In genomic region chr1:2251786-2252185, GRCh38 we compare ENCODE assay signal across 16 cellular contexts. TPM values are rescaled to one million over a fixed set of nuclear protein-coding genes. Genes with fewer than 3 reads are reported as not detected.
DNase-seq lines count a peak whose midpoint lies in the region; ATAC-seq and TF ChIP-seq lines count a peak whose summit lies in the region.
"Had no signal": no experiment of that assay in that cellular context is flagged by ENCODE, and none has a peak within 500 bp of the region (broad histone marks: within the 10 kb centered on the region; RNA-seq: fewer than 3 reads in every experiment).

No MANE protein-coding gene starts in this region.

- TF ChIP-seq CTCF in liver (IDR thresholded peaks at IDR 0.05; ENCODE audit: low read depth, low read length, missing input control) = no peak

- H3K4me1 ChIP-seq in liver (ENCODE audit: control insufficient read depth in 4 of 4, insufficient read depth in 4 of 4, low read length in 3 of 4) = peaks cover 32 to 72% (median 57%) of the 10 kb centered on the region in 4 donors
- H3K4me1 ChIP-seq in thymus (ENCODE audit: control insufficient read depth, insufficient read depth, low read length) = peaks cover 13% of the 10 kb centered on the region

- POLR2A ChIA-PET in activated CD4-positive, alpha-beta memory T cell treated with anti-CD3 and anti-CD28 coated beads for 36 hours (lab: Charles Lee) = no interaction called here
- POLR2A ChIA-PET in activated CD4-positive, alpha-beta memory T cell treated with anti-CD3 and anti-CD28 coated beads, Interleukin-2, amount 10 ng/mL, durations not matched to agents 7 days and 5 days (lab: Charles Lee) = no interaction called here

- no peak for DNase-seq in activated CD4-positive, alpha-beta memory T cell treated with anti-CD3 and anti-CD28 coated beads for 36 hours
- no peak for DNase-seq in activated CD4-positive, alpha-beta memory T cell treated with anti-CD3 and anti-CD28 coated beads, Interleukin-2, amount 10 ng/mL, durations not matched to agents 7 days and 5 days
- no peak for DNase-seq in central memory CD8-positive, alpha-beta T cell (ENCODE audit: low spot score in 2 of 2)
- DNase-seq in NCI-H446 (lab: John Stamatoyannopoulos, UW) (no peak), T-helper 17 cell (no peak)
- DNase-seq: activated effector memory CD4-positive, alpha-beta T cell treated with anti-CD3 and anti-CD28 coated beads, Interleukin-2, amount 50 U/mL, for 16 hours; cortex of kidney; foreskin fibroblast; MG63; NCI-H524; SHP77; stimulated activated CD4-positive, alpha-beta T cell treated with anti-CD3 and anti-CD28 coated beads, Interleukin-2, amount 100 ng/mL, for 24 hours; stomach had no signal

- CTCF ChIA-PET in activated CD4-positive, alpha-beta memory T cell treated with anti-CD3 and anti-CD28 coated beads for 36 hours (lab: Charles Lee) = interaction anchor here (1.4 kb wide), 1 partner anchor 60 kb away, joined by 3 read pairs; no protein-coding TSS in a partner anchor
- CTCF ChIA-PET in activated CD4-positive, alpha-beta memory T cell treated with anti-CD3 and anti-CD28 coated beads, Interleukin-2, amount 10 ng/mL, durations not matched to agents 7 days and 5 days (lab: Charles Lee) = no interaction called here

- H3K27ac Mint-ChIP-seq in activated CD4-positive, alpha-beta memory T cell treated with anti-CD3 and anti-CD28 coated beads for 36 hours = peak overlapping the region; percentile 77
- H3K27ac Mint-ChIP-seq in activated CD4-positive, alpha-beta memory T cell treated with anti-CD3 and anti-CD28 coated beads, Interleukin-2, amount 10 ng/mL, durations not matched to agents 7 days and 5 days = no peak overlapping the region
- no peak overlapping the region for H3K27ac Mint-ChIP-seq in central memory CD8-positive, alpha-beta T cell (ENCODE audit: low read depth)
- H3K27ac Mint-ChIP-seq in T-helper 17 cell = no peak overlapping the region

- H3K27me3 ChIP-seq in liver (ENCODE audit: control insufficient read depth in 4 of 4, insufficient read depth in 4 of 4, low read length in 3 of 4) (no peaks in the 10 kb centered on the region), thymus (ENCODE audit: control insufficient read depth, insufficient read depth) (no peaks in the 10 kb centered on the region)
- H3K27me3 ChIP-seq: MG63, stomach had no signal

- H3K4me3 ChIP-seq in liver (ENCODE audit: low read depth in 1 of 3, low read length in 3 of 3) (no peak overlapping the region), thymus (ENCODE audit: low read length) (no peak overlapping the region)
- H3K4me3 ChIP-seq: MG63, stomach had no signal

- H3K4me3 Mint-ChIP-seq in activated CD4-positive, alpha-beta memory T cell treated with anti-CD3 and anti-CD28 coated beads for 36 hours = no peak overlapping the region
- H3K4me3 Mint-ChIP-seq in activated CD4-positive, alpha-beta memory T cell treated with anti-CD3 and anti-CD28 coated beads, Interleukin-2, amount 10 ng/mL, durations not matched to agents 7 days and 5 days = no peak overlapping the region
- H3K4me3 Mint-ChIP-seq in central memory CD8-positive, alpha-beta T cell = peak overlapping the region; percentile 52
- H3K4me3 Mint-ChIP-seq in T-helper 17 cell = no peak overlapping the region

- peaks cover 20% of the 10 kb centered on the region for H3K36me3 Mint-ChIP-seq in activated CD4-positive, alpha-beta memory T cell treated with anti-CD3 and anti-CD28 coated beads for 36 hours
- peaks cover 48% of the 10 kb centered on the region for H3K36me3 Mint-ChIP-seq in activated CD4-positive, alpha-beta memory T cell treated with anti-CD3 and anti-CD28 coated beads, Interleukin-2, amount 10 ng/mL, durations not matched to agents 7 days and 5 days (ENCODE audit: low read depth)
- peaks cover 60% of the 10 kb centered on the region for H3K36me3 Mint-ChIP-seq in central memory CD8-positive, alpha-beta T cell (ENCODE audit: insufficient read depth)
- H3K36me3 Mint-ChIP-seq in T-helper 17 cell (ENCODE audit: low read depth) = peaks cover 2% of the 10 kb centered on the region

- no peak overlapping the region for H3K9ac ChIP-seq in liver (ENCODE audit: low read depth in 1 of 2, low read length in 2 of 2)

- 37% methylated on average over 17 of the region's 17 CpGs for WGBS in liver
- 60% methylated on average over 17 of the region's 17 CpGs for WGBS in thymus

- H3K36me3 ChIP-seq in liver (ENCODE audit: control insufficient read depth in 4 of 4, insufficient read depth in 3 of 4, low read depth in 1 of 4, low read length in 3 of 4) = no peaks in the 10 kb centered on the region
- H3K36me3 ChIP-seq in thymus (ENCODE audit: control insufficient read depth, insufficient read depth) = peaks cover 10% of the 10 kb centered on the region

- intact Hi-C loops in activated CD4-positive, alpha-beta memory T cell treated with anti-CD3 and anti-CD28 coated beads for 36 hours (cut with micrococcal nuclease) = no loop called here

- no peak for ATAC-seq in central memory CD8-positive, alpha-beta T cell (replicated peaks; ENCODE audit: extremely low read depth, poor library complexity, severe bottlenecking)
- no peak for ATAC-seq in GM18511 (IDR thresholded peaks at IDR 0.05; ENCODE audit: unreplicated experiment)
- no peak for ATAC-seq in T-helper 17 cell

- H3K9me3 Mint-ChIP-seq in activated CD4-positive, alpha-beta memory T cell treated with anti-CD3 and anti-CD28 coated beads for 36 hours = no peaks in the 10 kb centered on the region
- peaks cover 15% of the 10 kb centered on the region for H3K9me3 Mint-ChIP-seq in activated CD4-positive, alpha-beta memory T cell treated with anti-CD3 and anti-CD28 coated beads, Interleukin-2, amount 10 ng/mL, durations not matched to agents 7 days and 5 days
- H3K9me3 Mint-ChIP-seq in central memory CD8-positive, alpha-beta T cell = no peaks in the 10 kb centered on the region

- peaks cover 53% of the 10 kb centered on the region for H3K4me1 Mint-ChIP-seq in activated CD4-positive, alpha-beta memory T cell treated with anti-CD3 and anti-CD28 coated beads for 36 hours (ENCODE audit: low read depth)
- peaks cover 22% of the 10 kb centered on the region for H3K4me1 Mint-ChIP-seq in activated CD4-positive, alpha-beta memory T cell treated with anti-CD3 and anti-CD28 coated beads, Interleukin-2, amount 10 ng/mL, durations not matched to agents 7 days and 5 days
- peaks cover 22% of the 10 kb centered on the region for H3K4me1 Mint-ChIP-seq in central memory CD8-positive, alpha-beta T cell
- peaks cover 20% of the 10 kb centered on the region for H3K4me1 Mint-ChIP-seq in T-helper 17 cell

- peaks cover 0 to 3% (median 0%) of the 10 kb centered on the region in 4 donors for H3K9me3 ChIP-seq in liver (ENCODE audit: control insufficient read depth in 4 of 4, low read length in 3 of 4)
- peaks cover 11% of the 10 kb centered on the region for H3K9me3 ChIP-seq in thymus (ENCODE audit: control insufficient read depth)
- peaks cover 9% of the 10 kb centered on the region for H3K9me3 ChIP-seq in T-helper 17 cell (ENCODE audit: control insufficient read depth, low read length, poor library complexity, severe bottlenecking)

- peak overlapping the region; percentile 54 to 65 for H3K27ac ChIP-seq in liver (ENCODE audit: low read depth in 1 of 2, low read length in 2 of 2)
- peak overlapping the region; percentile 47 for H3K27ac ChIP-seq in thymus (ENCODE audit: low read depth)

- no peaks in the 10 kb centered on the region for H3K27me3 Mint-ChIP-seq in activated CD4-positive, alpha-beta memory T cell treated with anti-CD3 and anti-CD28 coated beads for 36 hours
- no peaks in the 10 kb centered on the region for H3K27me3 Mint-ChIP-seq in activated CD4-positive, alpha-beta memory T cell treated with anti-CD3 and anti-CD28 coated beads, Interleukin-2, amount 10 ng/mL, durations not matched to agents 7 days and 5 days
- no peaks in the 10 kb centered on the region for H3K27me3 Mint-ChIP-seq in central memory CD8-positive, alpha-beta T cell
- H3K27me3 Mint-ChIP-seq in T-helper 17 cell = no peaks in the 10 kb centered on the region

- TF ChIP-seq RAD21 in liver (IDR thresholded peaks at IDR 0.05) = peak in 1 of 2 donors; percentile 36

TF ChIP-seq in liver, 16 proteins besides CTCF, POLR2A, EP300 and RAD21 (continues in another document):
- TF ChIP-seq REST (IDR thresholded peaks at IDR 0.05) = no peak
- TF ChIP-seq JUND (IDR thresholded peaks at IDR 0.05) = no peak

RNA-seq across cellular contexts. Expression of gene SKI, which starts 23.7 kb away (rescaled TPM):
- total RNA-seq in activated CD4-positive, alpha-beta memory T cell treated with anti-CD3 and anti-CD28 coated beads for 36 hours = 10 to 100 TPM; 28.3 to 28.9 TPM
- total RNA-seq in activated CD4-positive, alpha-beta memory T cell treated with anti-CD3 and anti-CD28 coated beads, Interleukin-2, amount 10 ng/mL, durations not matched to agents 7 days and 5 days = 10 to 100 TPM; 58.0 to 61.5 TPM
- 10 to 100 TPM; 18.9 to 21.3 TPM for total RNA-seq in liver
- 10 to 100 TPM in 1 of 2 donors, 1 to 10 TPM in 1; 3.2 to 20.1 TPM for polyA plus RNA-seq in liver
- 16.4 TPM for polyA plus RNA-seq in thymus
- 100 to 1,000 TPM; 183 to 215 TPM for total RNA-seq in T-helper 17 cell

RNA-seq across cellular contexts. Expression of gene FAAP20, which starts 57.2 kb away (rescaled TPM):
- 10 to 100 TPM; 64.9 to 69.8 TPM for total RNA-seq in activated CD4-positive, alpha-beta memory T cell treated with anti-CD3 and anti-CD28 coated beads for 36 hours
- 10 to 100 TPM; 53.4 to 57.1 TPM for total RNA-seq in activated CD4-positive, alpha-beta memory T cell treated with anti-CD3 and anti-CD28 coated beads, Interleukin-2, amount 10 ng/mL, durations not matched to agents 7 days and 5 days
- total RNA-seq in liver (10 to 100 TPM in 1 of 2 donors, 1 to 10 TPM in 1; 5.6 to 11.9 TPM), T-helper 17 cell (10 to 100 TPM; 44.6 to 48.6 TPM)
- polyA plus RNA-seq in liver (10 to 100 TPM; 19.6 to 31.5 TPM), thymus (125 TPM)
